Comparison of ENCODE assay signal across 11 cellular contexts in the genomic region with DNA sequence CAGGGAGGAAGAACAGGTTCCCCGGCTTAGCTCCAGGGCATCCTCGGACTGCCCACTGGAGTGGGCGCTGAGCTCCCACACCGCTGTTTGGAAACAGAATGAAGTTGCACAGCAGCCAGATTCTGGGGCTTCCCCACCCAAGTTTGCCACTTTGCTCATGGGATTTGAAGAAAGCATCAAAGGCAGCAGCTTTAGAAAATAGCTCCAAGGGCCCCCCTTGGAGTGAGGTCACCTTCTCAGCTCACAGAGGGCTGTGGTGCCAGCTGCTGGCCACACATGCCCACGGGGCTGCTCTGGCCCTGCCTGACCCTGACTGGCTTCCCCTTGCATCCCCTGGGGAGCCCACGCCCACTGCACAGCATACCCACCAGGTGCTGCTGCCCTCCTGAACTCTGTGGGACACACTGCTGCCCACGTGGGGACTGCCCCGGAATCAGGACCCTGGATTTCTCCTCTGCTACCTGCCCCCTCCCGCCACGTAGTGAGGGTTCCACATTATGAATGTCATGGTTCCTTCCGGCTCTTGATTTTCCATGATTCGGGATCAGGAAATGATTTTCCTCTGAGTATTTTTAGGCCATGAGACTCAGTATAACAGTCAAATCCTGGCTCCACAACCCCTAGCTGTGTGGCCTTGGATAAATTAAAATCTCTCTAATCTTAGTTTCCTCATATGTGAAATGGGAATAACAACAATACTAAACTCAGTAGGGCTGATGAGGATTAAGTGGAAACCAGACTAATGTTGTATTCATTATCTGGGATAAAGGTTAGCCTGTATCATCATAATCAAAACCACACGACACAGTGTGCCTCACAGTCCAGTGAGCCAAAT.
DNase-seq lines count a peak whose midpoint lies in the region; ATAC-seq and TF ChIP-seq lines count a peak whose summit lies in the region.
"Had no signal": no experiment of that assay in that cellular context is flagged by ENCODE, and none has a peak within 500 bp of the region (broad histone marks: within the 10 kb centered on the region; RNA-seq: fewer than 3 reads in every experiment).

No MANE protein-coding gene starts in this region.

- H3K4me3 ChIP-seq in GM23248 (no peak overlapping the region), ascending aorta (peak overlapping the region in 1 of 2 donors; percentile 1), skin epidermis (no peak overlapping the region)

- no peak overlapping the region for H3K27ac Mint-ChIP-seq in activated T-cell treated with anti-CD3 and anti-CD28 coated beads, Interleukin-2, amount 50 U/mL, for 24 hours
- H3K27ac Mint-ChIP-seq in activated CD4-positive, alpha-beta T cell treated with anti-CD3 and anti-CD28 coated beads, Interleukin-2, amount 10 ng/mL, durations not matched to agents 24 days and 14 days, result no peak overlapping the region

- ATAC-seq in GM21526 (IDR thresholded peaks at IDR 0.05; ENCODE audit: low FRiP score, unreplicated experiment), result no peak
- ATAC-seq: stimulated activated naive CD8-positive, alpha-beta T cell treated with anti-CD3 and anti-CD28 coated beads, Interleukin-15, Interleukin-2, amounts not matched to agents 100 U/mL and 50 U/mL, for 24 hours had no signal

- WGBS in GM23248 (ENCODE audit: low coverage in 1 of 2, low lambda C conversion rate in 2 of 2, missing lambda C conversion rate in 2 of 2), 2 experiments, result 41 to 42% methylated on average over 11 to 12 of the region's 13 CpGs

- H3K9ac ChIP-seq in GM23248, result no peak overlapping the region

- no peaks in the 10 kb centered on the region for H3K9me3 ChIP-seq in GM23248 (ENCODE audit: low read depth)
- H3K9me3 ChIP-seq in ascending aorta, result no peaks in the 10 kb centered on the region

- DNase-seq in GM23248 (peak; percentile 57), ascending aorta (ENCODE audit: low spot score in 2 of 2) (peak in 1 of 2 donors; percentile 74), left kidney (ENCODE audit: low read depth, low spot score) (peak; percentile 35), NCI-H187 treated with DMSO at 0.1 percent for 48 hours (lab: John Stamatoyannopoulos, UW) (no peak)
- no peak for DNase-seq in activated T-cell treated with anti-CD3 and anti-CD28 coated beads, Interleukin-2, amount 50 U/mL, for 24 hours
- no peak for DNase-seq in activated CD4-positive, alpha-beta T cell treated with anti-CD3 and anti-CD28 coated beads, Interleukin-2, amount 10 ng/mL, durations not matched to agents 24 days and 14 days
- DNase-seq: activated naive CD4-positive, alpha-beta T cell treated with anti-CD3 and anti-CD28 coated beads, Interleukin-2, amount 50 U/mL, for 16 hours; SHP77 treated with DMSO at 0.1 percent for 48 hours; stimulated activated naive CD8-positive, alpha-beta T cell treated with anti-CD3 and anti-CD28 coated beads, Interleukin-15, Interleukin-2, amounts not matched to agents 100 U/mL and 50 U/mL, for 24 hours had no signal

- H3K79me2 ChIP-seq in GM23248 (ENCODE audit: insufficient read depth), result no peaks in the 10 kb centered on the region

- TF ChIP-seq CTCF in ascending aorta (IDR thresholded peaks at IDR 0.05), result peak in 1 of 3 experiments; percentile 9

- H3F3A ChIP-seq in GM23248 (ENCODE audit: insufficient read depth), result peaks cover 18% of the 10 kb centered on the region

- peak overlapping the region; percentile 22 for H3K4me2 ChIP-seq in GM23248 (ENCODE audit: unreplicated experiment)

- H3K4me1 ChIP-seq in GM23248 (ENCODE audit: insufficient read depth), result peaks cover 36% of the 10 kb centered on the region
- peaks cover 24 to 56% of the 10 kb centered on the region in 2 donors for H3K4me1 ChIP-seq in ascending aorta

- H2AFZ ChIP-seq in GM23248, result no peak overlapping the region

- H3K9me2 ChIP-seq in GM23248 (ENCODE audit: insufficient read depth), result no peaks in the 10 kb centered on the region

- intact Hi-C loops in ascending aorta (cut with DNase I), result no loop called here
- intact Hi-C loops in activated CD4-positive, alpha-beta T cell treated with anti-CD3 and anti-CD28 coated beads, Interleukin-2, amount 10 ng/mL, durations not matched to agents 24 days and 14 days (cut with micrococcal nuclease), result no loop called here

- no peaks in the 10 kb centered on the region for H3K27me3 ChIP-seq in GM23248 (replicated peaks; ENCODE audit: insufficient read depth)
- no peaks in the 10 kb centered on the region for H3K27me3 ChIP-seq in ascending aorta

- H3K27me3 Mint-ChIP-seq in activated T-cell treated with anti-CD3 and anti-CD28 coated beads, Interleukin-2, amount 50 U/mL, for 24 hours, result no peaks in the 10 kb centered on the region
- no peaks in the 10 kb centered on the region for H3K27me3 Mint-ChIP-seq in activated CD4-positive, alpha-beta T cell treated with anti-CD3 and anti-CD28 coated beads, Interleukin-2, amount 10 ng/mL, durations not matched to agents 24 days and 14 days

- no peaks in the 10 kb centered on the region for H3K4me1 Mint-ChIP-seq in activated T-cell treated with anti-CD3 and anti-CD28 coated beads, Interleukin-2, amount 50 U/mL, for 24 hours (ENCODE audit: low read depth)
- H3K4me1 Mint-ChIP-seq in activated CD4-positive, alpha-beta T cell treated with anti-CD3 and anti-CD28 coated beads, Interleukin-2, amount 10 ng/mL, durations not matched to agents 24 days and 14 days, result no peaks in the 10 kb centered on the region

- no peaks in the 10 kb centered on the region for H3K9me3 Mint-ChIP-seq in activated T-cell treated with anti-CD3 and anti-CD28 coated beads, Interleukin-2, amount 50 U/mL, for 24 hours
- H3K9me3 Mint-ChIP-seq in activated CD4-positive, alpha-beta T cell treated with anti-CD3 and anti-CD28 coated beads, Interleukin-2, amount 10 ng/mL, durations not matched to agents 24 days and 14 days, result no peaks in the 10 kb centered on the region

- H3K4me3 Mint-ChIP-seq in activated T-cell treated with anti-CD3 and anti-CD28 coated beads, Interleukin-2, amount 50 U/mL, for 24 hours, result no peak overlapping the region
- no peak overlapping the region for H3K4me3 Mint-ChIP-seq in activated CD4-positive, alpha-beta T cell treated with anti-CD3 and anti-CD28 coated beads, Interleukin-2, amount 10 ng/mL, durations not matched to agents 24 days and 14 days

- no peaks in the 10 kb centered on the region for H3K36me3 ChIP-seq in GM23248 (ENCODE audit: low read depth)
- no peaks in the 10 kb centered on the region for H3K36me3 ChIP-seq in ascending aorta

- no peaks in the 10 kb centered on the region for H3K36me3 Mint-ChIP-seq in activated T-cell treated with anti-CD3 and anti-CD28 coated beads, Interleukin-2, amount 50 U/mL, for 24 hours (ENCODE audit: low read depth)
- H3K36me3 Mint-ChIP-seq in activated CD4-positive, alpha-beta T cell treated with anti-CD3 and anti-CD28 coated beads, Interleukin-2, amount 10 ng/mL, durations not matched to agents 24 days and 14 days (ENCODE audit: low read depth), result no peaks in the 10 kb centered on the region

- in situ Hi-C loops in GM23248 (cut with MboI), result no loop called here

- H3K27ac ChIP-seq in GM23248, result no peak overlapping the region
- H3K27ac ChIP-seq in ascending aorta, result peak overlapping the region; percentile 81 to 82
- H3K27ac ChIP-seq in skin epidermis, result peak overlapping the region in 14 of 21 experiments; percentile 8 to 79 (median 34)

- H4K20me1 ChIP-seq in GM23248 (ENCODE audit: insufficient read depth), result no peaks in the 10 kb centered on the region

Comparison
In these comparisons a context has a peak if more than half of its experiments do, and no peak if none do; other contexts are left out.
1. DNase-seq: peak in GM23248 (single experiment) and left kidney (single experiment); none in activated T-cell treated with anti-CD3 and anti-CD28 coated beads, Interleukin-2, amount 50 U/mL, for 24 hours (single experiment), NCI-H187 treated with DMSO at 0.1 percent for 48 hours (single experiment) and activated CD4-positive, alpha-beta T cell treated with anti-CD3 and anti-CD28 coated beads, Interleukin-2, amount 10 ng/mL, durations not matched to agents 24 days and 14 days (single experiment).